In genomic region chr3:132549169-132549568, GRCh38 we compare ENCODE assay signal across 17 cellular contexts. TPM values are rescaled to one million over a fixed set of nuclear protein-coding genes. Genes with fewer than 3 reads are reported as not detected.
"Had no signal": no experiment of that assay in that cellular context is flagged by ENCODE, and none has a peak within 500 bp of the region (broad histone marks: within the 10 kb centered on the region; RNA-seq: fewer than 3 reads in every experiment).

No MANE protein-coding gene starts in this region.

- H3K79me2 ChIP-seq: parathyroid adenoma had no signal

- H2AFZ ChIP-seq: parathyroid adenoma had no signal

- H3K36me3 ChIP-seq: cardiac muscle cell, gastroesophageal sphincter had no signal

- H3K9me3 ChIP-seq: gastroesophageal sphincter, mucosa of descending colon had no signal

- H3K27me3 Mint-ChIP-seq: activated B cell treated with CpG ODN at 0.5 μM for 24 hours; activated T-cell treated with anti-CD3 and anti-CD28 coated beads, Interleukin-2, amount 50 U/mL, for 24 hours; naive thymus-derived CD4-positive, alpha-beta T cell had no signal

- H3K9me3 Mint-ChIP-seq: activated B cell treated with CpG ODN at 0.5 μM for 24 hours; activated T-cell treated with anti-CD3 and anti-CD28 coated beads, Interleukin-2, amount 50 U/mL, for 24 hours had no signal

- ATAC-seq: gastroesophageal sphincter; left colon; mucosa of descending colon; naive thymus-derived CD4-positive, alpha-beta T cell had no signal

- H3K27ac ChIP-seq: cardiac muscle cell, dorsolateral prefrontal cortex, gastroesophageal sphincter, parathyroid adenoma, SK-N-MC had no signal

- H3K4me3 ChIP-seq: cardiac muscle cell, dorsolateral prefrontal cortex, gastroesophageal sphincter, mucosa of descending colon, SK-N-MC had no signal

- H3K27me3 ChIP-seq: cardiac muscle cell, dorsolateral prefrontal cortex, gastroesophageal sphincter had no signal

- H3K27ac Mint-ChIP-seq: activated B cell treated with CpG ODN at 0.5 μM for 24 hours had no signal

- H3K4me3 Mint-ChIP-seq: activated B cell treated with CpG ODN at 0.5 μM for 24 hours; activated T-cell treated with anti-CD3 and anti-CD28 coated beads, Interleukin-2, amount 50 U/mL, for 24 hours had no signal

- H3K9ac ChIP-seq: parathyroid adenoma had no signal

- DNase-seq: activated B cell treated with CpG ODN at 0.5 μM for 24 hours; activated gamma-delta T cell; activated T-cell treated with anti-CD3 and anti-CD28 coated beads, Interleukin-2, amount 50 U/mL, for 24 hours; dorsolateral prefrontal cortex; erythroblast; left colon; mucosa of descending colon; Right ventricle myocardium superior; stimulated activated CD4-positive, alpha-beta T cell treated with anti-CD3 and anti-CD28 coated beads, Interleukin-1b, Interleukin-23, amount 100 ng/mL, for 48 hours; substantia nigra; trophoblast cell had no signal

RNA-seq across cellular contexts. Expression of gene ACKR4, which starts 47.9 kb away (rescaled TPM):
- total RNA-seq: cardiac muscle cell; T-helper 1 cell treated with Interleukin-12 subunit alpha and Interleukin-12 subunit beta and Interleukin-4 antibody, amounts not matched to agents 30 ng/mL and 1 ng/mL, for 36 hours had no signal
- polyA plus RNA-seq: cardiac muscle cell; naive thymus-derived CD4-positive, alpha-beta T cell had no signal
